Comparison of ENCODE assay signal across 2 cellular contexts in genomic region chr12:112942572-112942971, GRCh38.
TF ChIP-seq lines count a peak whose summit lies in the region.

No MANE protein-coding gene starts in this region.

TF ChIP-seq in HEK293, 187 proteins besides CTCF, POLR2A, EP300 and RAD21:
- TF ChIP-seq REPIN1 (tag by site-specific recombination; IDR thresholded peaks at IDR 0.05; ENCODE audit: low read depth): peak; percentile 96
- no peak for TF ChIP-seq GLI4 (tag by site-specific recombination; IDR thresholded peaks at IDR 0.05)

TF ChIP-seq in GM12878, 131 proteins besides CTCF, POLR2A, EP300 and RAD21:
- no peak for TF ChIP-seq JUNB (IDR thresholded peaks at IDR 0.05)
- TF ChIP-seq ZBTB11 (CRISPR knock-in tag; IDR thresholded peaks at IDR 0.05): no peak
- no peak for TF ChIP-seq ESRRA (IDR thresholded peaks at IDR 0.05; ENCODE audit: low read length)
TF ChIP-seq in GM12878: peak in this region for 0.
